Comparison of ENCODE assay signal across 25 cellular contexts in genomic region chr2:236685979-236686520, GRCh38.
A peak's percentile ranks its signal among the peaks of the same experiment; 100 is the strongest.
DNase-seq lines count a peak whose midpoint lies in the region; ATAC-seq and TF ChIP-seq lines count a peak whose summit lies in the region.
"Had no signal": no experiment of that assay in that cellular context is flagged by ENCODE, and none has a peak within 500 bp of the region (broad histone marks: within the 10 kb centered on the region; RNA-seq: fewer than 3 reads in every experiment).

No MANE protein-coding gene starts in this region.

- no peaks in the 10 kb centered on the region for H3K9me3 Mint-ChIP-seq in activated CD4-positive, alpha-beta T cell treated with anti-CD3 and anti-CD28 coated beads, Interleukin-2, amount 10 ng/mL, durations not matched to agents 7 days and 5 days
- H3K9me3 Mint-ChIP-seq in endothelial cell (ENCODE audit: unreplicated experiment) = no peaks in the 10 kb centered on the region
- H3K9me3 Mint-ChIP-seq in nephron = no peaks in the 10 kb centered on the region
- H3K9me3 Mint-ChIP-seq in activated naive CD4-positive, alpha-beta T cell treated with anti-CD3 and anti-CD28 coated beads, Interleukin-2, amount 50 U/mL, for 72 hours = no peaks in the 10 kb centered on the region
- H3K9me3 Mint-ChIP-seq: CD8-positive, alpha-beta T cell had no signal

- CTCF ChIA-PET in activated CD4-positive, alpha-beta T cell treated with anti-CD3 and anti-CD28 coated beads, Interleukin-2, amount 10 ng/mL, durations not matched to agents 7 days and 5 days (lab: Charles Lee) = no interaction called here

- no peaks in the 10 kb centered on the region for H3K9me3 ChIP-seq in tibial artery
- H3K9me3 ChIP-seq: MG63, SJSA1 had no signal

- no peaks in the 10 kb centered on the region for H3K36me3 Mint-ChIP-seq in activated CD4-positive, alpha-beta T cell treated with anti-CD3 and anti-CD28 coated beads, Interleukin-2, amount 10 ng/mL, durations not matched to agents 7 days and 5 days (ENCODE audit: low read depth)
- H3K36me3 Mint-ChIP-seq in endothelial cell (ENCODE audit: low read depth, unreplicated experiment) (no peaks in the 10 kb centered on the region), nephron (ENCODE audit: low read depth) (no peaks in the 10 kb centered on the region)
- no peaks in the 10 kb centered on the region for H3K36me3 Mint-ChIP-seq in activated naive CD4-positive, alpha-beta T cell treated with anti-CD3 and anti-CD28 coated beads, Interleukin-2, amount 50 U/mL, for 72 hours
- H3K36me3 Mint-ChIP-seq: CD8-positive, alpha-beta T cell had no signal

- POLR2A ChIA-PET in activated CD4-positive, alpha-beta T cell treated with anti-CD3 and anti-CD28 coated beads, Interleukin-2, amount 10 ng/mL, durations not matched to agents 7 days and 5 days (lab: Charles Lee) = no interaction called here

- no peak for ATAC-seq in activated naive CD4-positive, alpha-beta T cell treated with anti-CD3 and anti-CD28 coated beads, Interleukin-2, amount 50 U/mL, for 72 hours
- ATAC-seq in HG03342 (IDR thresholded peaks at IDR 0.05; ENCODE audit: unreplicated experiment) = no peak
- ATAC-seq: CD8-positive, alpha-beta T cell; Right ventricle myocardium inferior had no signal

- no peak overlapping the region for H3K27ac ChIP-seq in tibial artery
- H3K27ac ChIP-seq: 22Rv1, SJSA1 had no signal

- intact Hi-C loops in tibial artery (cut with DNase I; ENCODE audit: low total_unique reads) = no loop called here

- H3K36me3 ChIP-seq in tibial artery = no peaks in the 10 kb centered on the region
- H3K36me3 ChIP-seq: MG63, SJSA1 had no signal

- TF ChIP-seq CTCF in endothelial cell (IDR thresholded peaks at IDR 0.05; ENCODE audit: unreplicated experiment) (no peak), nephron (IDR thresholded peaks at IDR 0.05; ENCODE audit: unreplicated experiment in 3 of 3) (no peak), tibial artery (IDR thresholded peaks at IDR 0.05) (no peak)

- no peaks in the 10 kb centered on the region for H3K27me3 ChIP-seq in tibial artery
- H3K27me3 ChIP-seq: MG63, SJSA1 had no signal

- H3K27ac Mint-ChIP-seq in activated CD4-positive, alpha-beta T cell treated with anti-CD3 and anti-CD28 coated beads, Interleukin-2, amount 10 ng/mL, durations not matched to agents 7 days and 5 days = peak overlapping the region; percentile 31
- H3K27ac Mint-ChIP-seq in endothelial cell (ENCODE audit: unreplicated experiment) (peak overlapping the region; percentile 45), nephron (peak overlapping the region in 2 of 3 experiments; percentile 34 to 48)
- no peak overlapping the region for H3K27ac Mint-ChIP-seq in activated naive CD4-positive, alpha-beta T cell treated with anti-CD3 and anti-CD28 coated beads, Interleukin-2, amount 50 U/mL, for 72 hours
- H3K27ac Mint-ChIP-seq: CD8-positive, alpha-beta T cell had no signal

- no peaks in the 10 kb centered on the region for H3K27me3 Mint-ChIP-seq in activated CD4-positive, alpha-beta T cell treated with anti-CD3 and anti-CD28 coated beads, Interleukin-2, amount 10 ng/mL, durations not matched to agents 7 days and 5 days
- H3K27me3 Mint-ChIP-seq in endothelial cell (ENCODE audit: unreplicated experiment) (peaks cover 3% of the 10 kb centered on the region), nephron (ENCODE audit: low read depth) (peaks cover 26% of the 10 kb centered on the region)

- DNase-seq in activated CD4-positive, alpha-beta T cell treated with anti-CD3 and anti-CD28 coated beads, Interleukin-2, amount 10 ng/mL, durations not matched to agents 7 days and 5 days = no peak
- no peak for DNase-seq in activated CD4-positive, alpha-beta T cell treated with anti-CD3 and anti-CD28 coated beads for 1 hour
- DNase-seq in endothelial cell (ENCODE audit: low spot score) = no peak
- peak; percentile 9 to 59 for DNase-seq in tibial artery
- DNase-seq in KG1 (lab: John Stamatoyannopoulos, UW) = no peak
- no peak for DNase-seq in activated naive CD4-positive, alpha-beta T cell treated with anti-CD3 and anti-CD28 coated beads, Interleukin-2, amount 50 U/mL, for 72 hours (ENCODE audit: low spot score in 2 of 2)
- DNase-seq: ACHN; C1 segment of cervical spinal cord; CD8-positive, alpha-beta T cell; DMS153; GOT3; Kasumi-1; MG63; NCI-H1417; NCI-H1694 treated with DMSO at 0.1 percent for 48 hours; NCI-H2081 treated with DMSO at 0.1 percent for 48 hours; NCI-H2171 treated with DMSO at 0.1 percent for 48 hours; NCI-H446; NCI-H526; OCI-M1 had no signal

- no peak overlapping the region for H3K4me3 Mint-ChIP-seq in activated CD4-positive, alpha-beta T cell treated with anti-CD3 and anti-CD28 coated beads, Interleukin-2, amount 10 ng/mL, durations not matched to agents 7 days and 5 days
- H3K4me3 Mint-ChIP-seq in endothelial cell (ENCODE audit: unreplicated experiment) = no peak overlapping the region
- H3K4me3 Mint-ChIP-seq in nephron = no peak overlapping the region
- H3K4me3 Mint-ChIP-seq: CD8-positive, alpha-beta T cell had no signal

- no peaks in the 10 kb centered on the region for H3K4me1 Mint-ChIP-seq in activated CD4-positive, alpha-beta T cell treated with anti-CD3 and anti-CD28 coated beads, Interleukin-2, amount 10 ng/mL, durations not matched to agents 7 days and 5 days
- peaks cover 55% of the 10 kb centered on the region for H3K4me1 Mint-ChIP-seq in endothelial cell (ENCODE audit: unreplicated experiment)
- H3K4me1 Mint-ChIP-seq in nephron = peaks cover 33% of the 10 kb centered on the region

- H3K4me1 ChIP-seq in tibial artery = peaks cover 11 to 39% (median 31%) of the 10 kb centered on the region in 4 donors

- H3K4me3 ChIP-seq in tibial artery = no peak overlapping the region
- H3K4me3 ChIP-seq: MG63, SJSA1 had no signal

Comparison
In these comparisons a context has a peak if more than half of its experiments do, and no peak if none do; other contexts are left out.
1. DNase-seq: peak in tibial artery (2 of 2); none in activated CD4-positive, alpha-beta T cell treated with anti-CD3 and anti-CD28 coated beads, Interleukin-2, amount 10 ng/mL, durations not matched to agents 7 days and 5 days (single experiment), activated CD4-positive, alpha-beta T cell treated with anti-CD3 and anti-CD28 coated beads for 1 hour (single experiment), endothelial cell (single experiment), KG1 (single experiment) and activated naive CD4-positive, alpha-beta T cell treated with anti-CD3 and anti-CD28 coated beads, Interleukin-2, amount 50 U/mL, for 72 hours (0 of 2).
2. H3K27ac Mint-ChIP-seq: peak in activated CD4-positive, alpha-beta T cell treated with anti-CD3 and anti-CD28 coated beads, Interleukin-2, amount 10 ng/mL, durations not matched to agents 7 days and 5 days (single experiment), endothelial cell (single experiment) and nephron (2 of 3); none in activated naive CD4-positive, alpha-beta T cell treated with anti-CD3 and anti-CD28 coated beads, Interleukin-2, amount 50 U/mL, for 72 hours (0 of 2).